Comparison of ENCODE assay signal across 14 cellular contexts in genomic region chr3:73580343-73580742, GRCh38. TPM values are rescaled to one million over a fixed set of nuclear protein-coding genes. Genes with fewer than 3 reads are reported as not detected.
DNase-seq lines count a peak whose midpoint lies in the region; ATAC-seq and TF ChIP-seq lines count a peak whose summit lies in the region.
"Had no signal": no experiment of that assay in that cellular context is flagged by ENCODE, and none has a peak within 500 bp of the region (broad histone marks: within the 10 kb centered on the region; RNA-seq: fewer than 3 reads in every experiment).

No MANE protein-coding gene starts in this region.

- H4K20me1 ChIP-seq in GM23248 (ENCODE audit: insufficient read depth) (no peaks in the 10 kb centered on the region), hepatocyte (ENCODE audit: insufficient read depth, poor library complexity, severe bottlenecking) (peaks cover 3% of the 10 kb centered on the region)

- H3K36me3 ChIP-seq in GM23248 (ENCODE audit: low read depth) (no peaks in the 10 kb centered on the region), hepatocyte (replicated peaks; ENCODE audit: insufficient read depth, low read depth) (no peaks in the 10 kb centered on the region)

- H3K27me3 ChIP-seq in GM23248 (replicated peaks; ENCODE audit: insufficient read depth) (no peaks in the 10 kb centered on the region), hepatocyte (no peaks in the 10 kb centered on the region)

- H2AFZ ChIP-seq in GM23248: no peak overlapping the region
- no peak overlapping the region for H2AFZ ChIP-seq in hepatocyte

- peak overlapping the region; percentile 40 for H3K27ac ChIP-seq in GM23248
- peak overlapping the region; percentile 28 for H3K27ac ChIP-seq in hepatocyte

- H3K4me1 ChIP-seq in GM23248 (ENCODE audit: insufficient read depth): peaks cover 31% of the 10 kb centered on the region
- peaks cover 17% of the 10 kb centered on the region for H3K4me1 ChIP-seq in hepatocyte (ENCODE audit: insufficient read depth)

- H3K4me3 ChIP-seq in GM23248: no peak overlapping the region
- H3K4me3 ChIP-seq in hepatocyte: no peak overlapping the region
- H3K4me3 ChIP-seq: K562 had no signal

- H3K79me2 ChIP-seq in GM23248 (ENCODE audit: insufficient read depth): peaks cover 73% of the 10 kb centered on the region
- H3K79me2 ChIP-seq in hepatocyte: peaks cover 83% of the 10 kb centered on the region

- ATAC-seq in omental fat pad (ENCODE audit: low FRiP score) (no peak), GM18861 (IDR thresholded peaks at IDR 0.05; ENCODE audit: unreplicated experiment) (no peak)
- ATAC-seq: K562 had no signal

- in situ Hi-C loops in GM23248 (cut with MboI): no loop called here

- no peak overlapping the region for H3K9ac ChIP-seq in GM23248

- H3K4me2 ChIP-seq in GM23248 (ENCODE audit: unreplicated experiment) (peak overlapping the region; percentile 22), hepatocyte (no peak overlapping the region)

- 45 to 50% methylated on average over 2 of the region's 2 CpGs for WGBS in GM23248 (ENCODE audit: low coverage in 1 of 2, low lambda C conversion rate in 2 of 2, missing lambda C conversion rate in 2 of 2), 2 experiments
- 71% methylated on average over 2 of the region's 2 CpGs for WGBS in hepatocyte (ENCODE audit: low lambda C conversion rate, missing lambda C conversion rate)

- peaks cover 25% of the 10 kb centered on the region for H3F3A ChIP-seq in GM23248 (ENCODE audit: insufficient read depth)

- H3K9me2 ChIP-seq in GM23248 (ENCODE audit: insufficient read depth) (no peaks in the 10 kb centered on the region), hepatocyte (replicated peaks; ENCODE audit: insufficient read depth) (no peaks in the 10 kb centered on the region)

- DNase-seq in AG08396 (ENCODE audit: low spot score): peak; percentile 15
- DNase-seq in GM23248: peak; percentile 83
- peak; percentile 37 for DNase-seq in T1000 (lab: John Stamatoyannopoulos, UW)
- DNase-seq in hepatocyte (ENCODE audit: low spot score): peak; percentile 26
- no peak for DNase-seq in omental fat pad (ENCODE audit: low spot score)
- no peak for DNase-seq in DMS153 treated with DMSO at 0.1 percent for 48 hours (lab: John Stamatoyannopoulos, UW; ENCODE audit: unreplicated experiment)
- no peak for DNase-seq in NCI-H1436 (lab: John Stamatoyannopoulos, UW)
- DNase-seq: activated T-cell treated with anti-CD3 and anti-CD28 coated beads for 4 hours; COR-L47; NCI-H524; stimulated activated CD8-positive, alpha-beta memory T cell treated with anti-CD3 and anti-CD28 coated beads, Interleukin-4, amount 100 ng/mL, for 48 hours had no signal

- TF ChIP-seq CTCF in hepatocyte (IDR thresholded peaks at IDR 0.05; ENCODE audit: poor library complexity): no peak
- TF ChIP-seq CTCF in omental fat pad (IDR thresholded peaks at IDR 0.05): no peak

- H3K9me3 ChIP-seq in GM23248 (ENCODE audit: low read depth): no peaks in the 10 kb centered on the region
- H3K9me3 ChIP-seq in hepatocyte (ENCODE audit: low read depth): no peaks in the 10 kb centered on the region

RNA-seq across cellular contexts. Expression of gene PDZRN3, which starts 44.4 kb away (rescaled TPM):
- 32.1 and 35.6 TPM in 2 replicates for total RNA-seq in GM23248 (2014; rRNA removed; shearing (Covaris generic))
- polyA plus RNA-seq in GM23248 (2016; fragmentation: Nextera tagmentation; extraction: Ambion mirVana): 22.3 TPM in 2 replicates
- total RNA-seq in hepatocyte: 42.9 and 48.2 TPM in 2 replicates
- polyA plus RNA-seq in hepatocyte: 60.5 and 62.3 TPM in 2 replicates
- total RNA-seq in omental fat pad: 10 to 100 TPM; 22.8 to 47.4 (median 37.5) TPM
- total RNA-seq: T-helper 1 cell treated with Interleukin-12 subunit alpha and Interleukin-12 subunit beta and Interleukin-4 antibody, amounts not matched to agents 30 ng/mL and 1 ng/mL, for 36 hours had no signal
- polyA plus RNA-seq: K562 had no signal

Comparison
In these comparisons a context has a peak if more than half of its experiments do, and no peak if none do; other contexts are left out.
1. DNase-seq: peak in AG08396 (single experiment), GM23248 (single experiment), T1000 (single experiment) and hepatocyte (single experiment); none in omental fat pad (single experiment), DMS153 treated with DMSO at 0.1 percent for 48 hours (single experiment) and NCI-H1436 (single experiment).